Comparison of ENCODE assay signal across 10 cellular contexts in the genomic region with DNA sequence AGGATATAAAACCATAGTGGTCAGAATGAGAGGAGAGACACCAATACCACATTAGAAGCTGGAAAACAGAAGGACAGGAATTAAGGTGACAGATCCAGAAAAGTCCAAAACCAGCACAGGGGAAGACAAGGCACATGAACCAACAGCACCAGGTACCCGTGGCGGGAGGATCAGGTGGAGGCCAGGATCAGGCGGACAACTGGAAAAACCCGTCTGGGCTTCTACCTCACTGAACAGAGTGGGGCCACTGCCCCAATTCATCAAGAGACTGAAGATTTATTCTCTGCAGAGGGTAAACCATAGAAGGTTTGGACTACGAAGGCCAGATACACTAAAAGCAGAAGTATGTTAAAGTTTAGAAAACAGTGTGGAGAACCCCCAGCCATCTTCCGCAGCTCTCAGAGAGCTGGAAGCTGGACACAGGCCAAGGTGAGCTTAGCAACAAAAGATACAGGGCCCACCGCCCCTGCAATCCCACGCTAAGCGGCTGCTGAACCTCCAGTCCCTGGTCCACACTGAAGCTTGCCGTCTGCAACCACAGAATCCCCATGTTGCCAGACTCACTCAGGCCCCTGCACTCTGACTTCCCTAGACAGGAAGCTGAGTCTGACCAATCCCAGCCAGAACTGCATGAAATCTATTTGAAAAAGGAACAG. TPM values are rescaled to one million over a fixed set of nuclear protein-coding genes. Genes with fewer than 3 reads are reported as not detected.
DNase-seq lines count a peak whose midpoint lies in the region; ATAC-seq, FAIRE-seq and TF ChIP-seq lines count a peak whose summit lies in the region.
"Had no signal": no experiment of that assay in that cellular context is flagged by ENCODE, and none has a peak within 500 bp of the region (broad histone marks: within the 10 kb centered on the region; RNA-seq: fewer than 3 reads in every experiment).

No MANE protein-coding gene starts in this region.

- H4K20me1 ChIP-seq in HCT116 (ENCODE audit: insufficient read depth) (no peaks in the 10 kb centered on the region), HepG2 (ENCODE audit: insufficient read depth, low read length) (no peaks in the 10 kb centered on the region)

- H3K4me3 ChIP-seq in HCT116 (replicated peaks in 1 of 2; ENCODE audit: low read depth in 1 of 2, low read length in 2 of 2) (no peak overlapping the region), HepG2 (replicated peaks in 1 of 3; ENCODE audit: insufficient read depth in 1 of 3, low read depth in 2 of 3, low read length in 3 of 3) (no peak overlapping the region)
- H3K4me3 ChIP-seq: sigmoid colon had no signal

- WGBS in HepG2 (ENCODE audit: low lambda C conversion rate), result 85% methylated on average over 10 of the region's 10 CpGs

- H3K4me1 ChIP-seq in HCT116 (ENCODE audit: control insufficient read depth in 1 of 2, insufficient read depth in 2 of 2, low read length in 2 of 2) (peaks cover 12 to 29% of the 10 kb centered on the region in 2 experiments), HepG2 (ENCODE audit: insufficient read depth, low read length) (peaks cover 30% of the 10 kb centered on the region; the same call in 1 of the 2 replicates)

- H3K79me2 ChIP-seq in HCT116 (ENCODE audit: insufficient read depth, low read length) (peaks cover 10% of the 10 kb centered on the region; the same call in 1 of the 2 replicates), HepG2 (ENCODE audit: insufficient read depth, low read length) (peaks cover 18% of the 10 kb centered on the region)

- H3K27ac ChIP-seq in HCT116 (ENCODE audit: low read depth, low read length) (no peak overlapping the region), HepG2 (ENCODE audit: extremely low read length, insufficient read depth, low read length) (no peak overlapping the region)

- H3K4me2 ChIP-seq in HCT116 (ENCODE audit: low read length) (peak overlapping the region; percentile 22), HepG2 (ENCODE audit: low read depth, low read length) (no peak overlapping the region)

- no peaks in the 10 kb centered on the region for H3K27me3 Mint-ChIP-seq in T-helper 17 cell

- no peak for FAIRE-seq in HepG2 (lab: Jason Lieb, UNC)

- H3K36me3 ChIP-seq in HCT116 (ENCODE audit: control insufficient read depth in 1 of 2, insufficient read depth in 2 of 2, low read length in 2 of 2) (no peaks in the 10 kb centered on the region), HepG2 (replicated peaks in 1 of 2; ENCODE audit: control insufficient read depth in 1 of 2, insufficient read depth in 2 of 2, low read length in 2 of 2) (no peaks in the 10 kb centered on the region)
- H3K36me3 ChIP-seq: sigmoid colon had no signal

- H3K27me3 ChIP-seq in HCT116 (ENCODE audit: insufficient read depth, low read length) (no peaks in the 10 kb centered on the region), HepG2 (ENCODE audit: control insufficient read depth in 1 of 2, insufficient read depth in 2 of 2, low read length in 2 of 2) (no peaks in the 10 kb centered on the region)
- H3K27me3 ChIP-seq: sigmoid colon had no signal

- H3K9me2 ChIP-seq in HCT116 (ENCODE audit: insufficient read depth), result no peaks in the 10 kb centered on the region

- intact Hi-C loops in HCT116 (cut with micrococcal nuclease), result no loop called here
- intact Hi-C loops in HepG2 (cut with micrococcal nuclease; ENCODE audit: unreplicated experiment), result no loop called here

- no peak for TF ChIP-seq POLR2A in HCT116 (IDR thresholded peaks at IDR 0.05; ENCODE audit: borderline replicate concordance, extremely low read depth, insufficient read depth, insufficient read length)
- TF ChIP-seq POLR2A in HepG2 (IDR thresholded peaks at IDR 0.05; ENCODE audit: insufficient read depth in 1 of 2, low read depth in 2 of 2, low read length in 2 of 2), result no peak

- RAD21 ChIA-PET in HCT116 (lab: Charles Lee; ENCODE audit: low non-redundant PET in 1 of 2, low total read pairs in 2 of 2, uncharacterized antibody in 2 of 2, unreplicated experiment in 2 of 2), result no interaction called here

- TF ChIP-seq RAD21 in HCT116 (IDR thresholded peaks at IDR 0.05; ENCODE audit: low read depth) (no peak), HepG2 (CRISPR knock-in tag; IDR thresholded peaks at IDR 0.05) (no peak)

- POLR2A ChIA-PET in HCT116 (lab: Charles Lee), result no interaction called here
- POLR2A ChIA-PET in HepG2 (lab: Yijun Ruan, JAX), result interaction anchor here (1.1 to 1.7 kb wide), 3 partner anchors 18 to 30 kb away, joined by 3 to 7 read pairs (median 4); partner anchors contain the start of gene ABHD12

- no peak overlapping the region for H3K27ac Mint-ChIP-seq in T-helper 17 cell

- BruUV-seq in HCT116 (replicated peaks; lab: Mats Ljungman, UMichigan) (no TSS peak), HepG2 (replicated peaks; lab: Mats Ljungman, UMichigan) (no TSS peak)

- TF ChIP-seq EP300 in HepG2 (IDR thresholded peaks at IDR 0.05; ENCODE audit: low read depth in 2 of 2, low read length in 2 of 2) (no peak), HepG2 (CRISPR knock-in tag; IDR thresholded peaks at IDR 0.05; ENCODE audit: borderline replicate concordance) (no peak)

- DNase-seq in AG20443 (ENCODE audit: low spot score) (peak; percentile 29), HCT116 (ENCODE audit: low read depth, low spot score) (no peak), T-helper 17 cell (no peak), HepG2 (ENCODE audit: low spot score) (no peak), NCI-H1417 treated with DMSO at 0.1 percent for 48 hours (lab: John Stamatoyannopoulos, UW) (no peak), NCI-H187 (lab: John Stamatoyannopoulos, UW) (no peak)
- DNase-seq in activated CD4-positive, alpha-beta T cell treated with anti-CD3 and anti-CD28 coated beads, Interleukin-2, amount 50 U/mL, for 4 hours, result no peak
- DNase-seq in central memory CD4-positive, alpha-beta T cell, result no peak
- DNase-seq: activated CD4-positive, alpha-beta T cell treated with anti-CD3 and anti-CD28 coated beads for 1 hour; sigmoid colon had no signal

- ATAC-seq in HCT116, result peak; percentile 40; the same call in 1 of the 2 replicates
- no peak for ATAC-seq in T-helper 17 cell
- peak; percentile 65 for ATAC-seq in HepG2

- H3K36me3 Mint-ChIP-seq in T-helper 17 cell (ENCODE audit: low read depth), result no peaks in the 10 kb centered on the region

- H2AFZ ChIP-seq in HCT116 (ENCODE audit: low read depth, low read length, poor library complexity, severe bottlenecking), result no peak overlapping the region
- no peak overlapping the region for H2AFZ ChIP-seq in HepG2 (ENCODE audit: low read length)

- TF ChIP-seq CTCF in HCT116 (IDR thresholded peaks at IDR 0.05 in 2 of 3, conservative IDR thresholded peaks at IDR 0.05 in 1 of 3; ENCODE audit: borderline replicate concordance in 1 of 3, insufficient read depth in 1 of 3, low read depth in 2 of 3, low read length in 2 of 3), result no peak
- no peak for TF ChIP-seq CTCF in HepG2 (CRISPR knock-in tag; IDR thresholded peaks at IDR 0.05)

- peaks cover 11% of the 10 kb centered on the region for H3K4me1 Mint-ChIP-seq in T-helper 17 cell

- CTCF ChIA-PET in HCT116 (lab: Charles Lee), result no interaction called here
- CTCF ChIA-PET in HepG2 (lab: Yijun Ruan, JAX; ENCODE audit: low intra/inter-chr PET ratio, low total read pairs), result no interaction called here

- peak overlapping the region; percentile 33 for H3K4me3 Mint-ChIP-seq in T-helper 17 cell

- H3K9me3 ChIP-seq in HCT116 (ENCODE audit: control insufficient read depth in 1 of 2, insufficient read depth in 1 of 2, low read depth in 1 of 2, low read length in 2 of 2) (peaks cover 0 to 6% of the 10 kb centered on the region in 2 experiments; a peak in 1 of 4 replicates), T-helper 17 cell (ENCODE audit: control insufficient read depth, low read length, poor library complexity, severe bottlenecking) (no peaks in the 10 kb centered on the region), HepG2 (ENCODE audit: low read length) (no peaks in the 10 kb centered on the region)
- H3K9me3 ChIP-seq: sigmoid colon had no signal

- in situ Hi-C loops in HepG2 (cut with HindIII; ENCODE audit: extremely low pct_ligation_motif_present, low pct_unique_long_range_greater_than_20kb), result no loop called here

- no peak overlapping the region for H3K9ac ChIP-seq in HCT116 (ENCODE audit: low read length)
- H3K9ac ChIP-seq in HepG2 (ENCODE audit: insufficient read depth, low read depth, low read length), result no peak overlapping the region

RNA-seq across cellular contexts. Expression of gene ABHD12, which starts 29.9 kb away (rescaled TPM):
- total RNA-seq in HCT116 (2021; ENCODE audit: unreplicated experiment) (31.7 TPM), T-helper 17 cell (10 to 100 TPM; 12.5 to 22.7 TPM), HepG2 (2016; rRNA removed; fragmentation: Illumina TruSeq; extraction: Trizol) (43.1 and 72.1 TPM in 2 replicates)
- 37.6 and 39.0 TPM in 2 replicates for polyA plus RNA-seq in HCT116 (2012)
- 73.1 and 89.7 TPM in 2 replicates for total RNA-seq in HepG2 (2016; cell fraction: cytosol; rRNA removed; fragmentation: Illumina TruSeq; extraction: Trizol; ENCODE audit: low read depth)
- 38.1 and 70.5 TPM in 2 replicates for total RNA-seq in HepG2 (2016; cell fraction: insoluble cytoplasmic fraction; rRNA removed; fragmentation: Illumina TruSeq; extraction: Trizol)
- total RNA-seq in HepG2 (2016; cell fraction: membrane; rRNA removed; fragmentation: Illumina TruSeq; extraction: Trizol), result 99.5 and 113 TPM in 2 replicates
- 57.0 and 61.3 TPM in 2 replicates for total RNA-seq in HepG2 (2016; cell fraction: nucleus; rRNA removed; fragmentation: Illumina TruSeq; extraction: Trizol)
- 23.5 and 28.9 TPM in 2 replicates for polyA plus RNA-seq in HepG2 (2011; rRNA removed)
- polyA plus RNA-seq in HepG2 (2011; cell fraction: cytosol; rRNA removed), result 29.9 and 33.0 TPM in 2 replicates
- 27.9 TPM in 2 replicates for polyA plus RNA-seq in HepG2 (2011; cell fraction: nucleus; rRNA removed)
- 51.1 and 71.7 TPM in 2 replicates for polyA plus RNA-seq in HepG2 (2012)
- 72.8 and 82.5 TPM in 2 replicates for polyA plus RNA-seq in HepG2 (2016; cell fraction: cytosol; fragmentation: Illumina TruSeq; extraction: Trizol; ENCODE audit: low read depth)
- polyA plus RNA-seq in HepG2 (2016; cell fraction: insoluble cytoplasmic fraction; fragmentation: Illumina TruSeq; extraction: Trizol; ENCODE audit: low read depth), result 45.4 and 52.7 TPM in 2 replicates
- 96.3 and 99.8 TPM in 2 replicates for polyA plus RNA-seq in HepG2 (2016; cell fraction: membrane; fragmentation: Illumina TruSeq; extraction: Trizol; ENCODE audit: low read depth)
- 89.1 and 91.9 TPM in 2 replicates for polyA plus RNA-seq in HepG2 (2016; cell fraction: nucleus; fragmentation: Illumina TruSeq; extraction: Trizol; ENCODE audit: insufficient read depth, low read depth)
- polyA minus RNA-seq in HepG2 (2011; rRNA and poly(A)+ RNA removed; ENCODE audit: low replicate concordance), result 28.9 and 42.1 TPM in 2 replicates
- 18.7 and 23.4 TPM in 2 replicates for polyA minus RNA-seq in HepG2 (2011; cell fraction: cytosol; rRNA and poly(A)+ RNA removed)
- 40.6 and 42.5 TPM in 2 replicates for polyA minus RNA-seq in HepG2 (2011; cell fraction: nucleus; rRNA and poly(A)+ RNA removed)

RNA-seq across cellular contexts. Expression of gene GINS1, which starts 46.7 kb away (rescaled TPM):
- total RNA-seq in HCT116 (2021; ENCODE audit: unreplicated experiment) (30.4 TPM), T-helper 17 cell (under 1 TPM; 0.39 to 0.80 TPM), HepG2 (2016; rRNA removed; fragmentation: Illumina TruSeq; extraction: Trizol) (59.9 and 74.6 TPM in 2 replicates)
- polyA plus RNA-seq in HCT116 (2012), result 5.8 and 7.6 TPM in 2 replicates
- 12.1 and 13.7 TPM in 2 replicates for total RNA-seq in HepG2 (2016; cell fraction: cytosol; rRNA removed; fragmentation: Illumina TruSeq; extraction: Trizol; ENCODE audit: low read depth)
- 62.2 and 82.5 TPM in 2 replicates for total RNA-seq in HepG2 (2016; cell fraction: insoluble cytoplasmic fraction; rRNA removed; fragmentation: Illumina TruSeq; extraction: Trizol)
- 27.4 and 32.8 TPM in 2 replicates for total RNA-seq in HepG2 (2016; cell fraction: membrane; rRNA removed; fragmentation: Illumina TruSeq; extraction: Trizol)
- 30.1 and 33.0 TPM in 2 replicates for total RNA-seq in HepG2 (2016; cell fraction: nucleus; rRNA removed; fragmentation: Illumina TruSeq; extraction: Trizol)
- 10.3 and 14.6 TPM in 2 replicates for polyA plus RNA-seq in HepG2 (2011; rRNA removed)
- 8.1 and 9.7 TPM in 2 replicates for polyA plus RNA-seq in HepG2 (2011; cell fraction: cytosol; rRNA removed)
- polyA plus RNA-seq in HepG2 (2011; cell fraction: nucleus; rRNA removed), result 5.7 and 6.6 TPM in 2 replicates
- polyA plus RNA-seq in HepG2 (2012), result 6.6 and 15.3 TPM in 2 replicates
- polyA plus RNA-seq in HepG2 (2016; cell fraction: cytosol; fragmentation: Illumina TruSeq; extraction: Trizol; ENCODE audit: low read depth), result 3.4 and 3.7 TPM in 2 replicates
- 62.2 and 68.3 TPM in 2 replicates for polyA plus RNA-seq in HepG2 (2016; cell fraction: insoluble cytoplasmic fraction; fragmentation: Illumina TruSeq; extraction: Trizol; ENCODE audit: low read depth)
- 11.0 and 11.7 TPM in 2 replicates for polyA plus RNA-seq in HepG2 (2016; cell fraction: membrane; fragmentation: Illumina TruSeq; extraction: Trizol; ENCODE audit: low read depth)
- 50.8 and 54.7 TPM in 2 replicates for polyA plus RNA-seq in HepG2 (2016; cell fraction: nucleus; fragmentation: Illumina TruSeq; extraction: Trizol; ENCODE audit: insufficient read depth, low read depth)
- 9.2 and 15.1 TPM in 2 replicates for polyA minus RNA-seq in HepG2 (2011; rRNA and poly(A)+ RNA removed; ENCODE audit: low replicate concordance)
- 8.7 and 11.2 TPM in 2 replicates for polyA minus RNA-seq in HepG2 (2011; cell fraction: cytosol; rRNA and poly(A)+ RNA removed)
- polyA minus RNA-seq in HepG2 (2011; cell fraction: nucleus; rRNA and poly(A)+ RNA removed), result 8.8 and 9.4 TPM in 2 replicates

Comparison
In these comparisons a context has a peak if more than half of its experiments do, and no peak if none do; other contexts are left out.
1. RNA of gene GINS1, which starts 46.7 kb away (total RNA-seq): 12.1 to 82.5 TPM in HepG2 and 30.4 TPM in HCT116 (single experiment); 0.39 to 0.80 TPM in T-helper 17 cell; every median in the first group is over 4 times any median in the second.